8 cellular contexts compared by ENCODE assay signal in the genomic region with DNA sequence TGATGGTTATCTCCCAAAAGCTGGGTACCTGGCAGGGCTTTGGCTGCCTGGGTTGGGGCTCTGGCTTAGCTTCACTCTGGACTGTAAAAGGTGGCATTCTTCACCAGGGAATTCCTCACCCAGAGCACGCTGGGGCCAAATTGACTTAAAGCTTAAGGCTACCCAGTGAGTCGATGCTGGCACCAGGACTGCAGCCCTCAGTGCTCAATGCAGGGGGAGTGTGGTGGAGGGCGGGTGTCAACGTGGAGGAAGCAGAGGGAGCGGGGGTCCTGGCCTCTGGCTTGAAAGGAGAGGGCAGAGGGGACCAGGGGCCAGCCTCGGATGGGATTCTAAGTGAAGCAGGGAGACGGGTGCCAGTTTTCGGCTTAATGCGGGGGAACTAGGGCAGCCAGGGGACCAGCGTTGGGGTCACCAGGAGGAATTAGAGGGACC. TPM values are rescaled to one million over a fixed set of nuclear protein-coding genes. Genes with fewer than 3 reads are reported as not detected.
DNase-seq lines count a peak whose midpoint lies in the region; ATAC-seq, FAIRE-seq and TF ChIP-seq lines count a peak whose summit lies in the region.

No MANE protein-coding gene starts in this region.

- H3K4me1 ChIP-seq in OCI-LY7 (ENCODE audit: insufficient read depth, low read length, poor library complexity, severe bottlenecking), result peaks cover 15% of the 10 kb centered on the region
- H3K4me1 ChIP-seq in ovary (ENCODE audit: insufficient read depth), result peaks cover under 1% of the 10 kb centered on the region

- peak overlapping the region; percentile 84 for H3K4me2 ChIP-seq in OCI-LY7 (ENCODE audit: low read length)

- WGBS in ovary, 3 donors, result 32 to 72% (median 44%) methylated on average over 10 of the region's 10 CpGs

- H3K9me2 ChIP-seq in OCI-LY7 (ENCODE audit: insufficient read depth, low read length), result no peaks in the 10 kb centered on the region

- H3K27ac ChIP-seq in OCI-LY7 (ENCODE audit: low read depth, low read length, poor library complexity, severe bottlenecking), result no peak overlapping the region
- peak overlapping the region in 1 of 2 donors; percentile 64 for H3K27ac ChIP-seq in ovary

- H3K9me3 ChIP-seq in OCI-LY7 (ENCODE audit: low read length) (no peaks in the 10 kb centered on the region), ovary (no peaks in the 10 kb centered on the region)

- ATAC-seq in HG03108 (IDR thresholded peaks at IDR 0.05; ENCODE audit: unreplicated experiment) (no peak), GM21367 (IDR thresholded peaks at IDR 0.05; ENCODE audit: unreplicated experiment) (no peak)

- no peak for TF ChIP-seq CTCF in GM12865 (IDR thresholded peaks at IDR 0.05; ENCODE audit: insufficient read depth, low read depth, low read length, missing control alignments)
- TF ChIP-seq CTCF in OCI-LY7 (conservative IDR thresholded peaks at IDR 0.05; ENCODE audit: low read length), result no peak
- TF ChIP-seq CTCF in epithelial cell of esophagus (IDR thresholded peaks at IDR 0.05; ENCODE audit: insufficient read depth, low read depth, low read length, missing control alignments), result no peak
- no peak for TF ChIP-seq CTCF in ovary (IDR thresholded peaks at IDR 0.05)

- intact Hi-C loops in OCI-LY7 (cut with micrococcal nuclease; ENCODE audit: unreplicated experiment), result no loop called here
- intact Hi-C loops in ovary (cut with DNase I), result no loop called here

- CTCF ChIA-PET in OCI-LY7 (lab: Charles Lee; ENCODE audit: unreplicated experiment), result no interaction called here

- POLR2A ChIA-PET in OCI-LY7 (lab: Charles Lee), result interaction anchor here (0.6 kb wide), 1 partner anchor 40 kb away, joined by 3 read pairs; no protein-coding TSS in a partner anchor

- DNase-seq in GM12865 (ENCODE audit: low read depth) (no peak), OCI-LY7 (ENCODE audit: low spot score) (no peak), epithelial cell of esophagus (ENCODE audit: low read depth) (no peak), ovary (no peak), epidermal melanocyte (ENCODE audit: insufficient read length, low spot score) (no peak), RCC 7860 (ENCODE audit: low spot score) (no peak)

- H3K79me2 ChIP-seq in OCI-LY7 (ENCODE audit: insufficient read depth, low read depth, low read length), result peaks cover 7% of the 10 kb centered on the region; the same call in 1 of the 2 replicates

- no peaks in the 10 kb centered on the region for H4K20me1 ChIP-seq in OCI-LY7 (ENCODE audit: insufficient read depth, low read length)

- FAIRE-seq in RCC 7860 (lab: Jason Lieb, UNC), result no peak

- H3K36me3 ChIP-seq in OCI-LY7 (ENCODE audit: insufficient read depth, low read length) (peaks cover 26% of the 10 kb centered on the region; the same call in 1 of the 2 replicates), ovary (no peaks in the 10 kb centered on the region)

- H3K4me3 ChIP-seq in GM12865 (ENCODE audit: low read depth, low read length) (peak overlapping the region; percentile 10), OCI-LY7 (ENCODE audit: low read depth, low read length, poor library complexity, severe bottlenecking) (peak overlapping the region; percentile 69), epithelial cell of esophagus (ENCODE audit: low read length) (peak overlapping the region; percentile 11), ovary (peak overlapping the region; percentile 47)

- H2AFZ ChIP-seq in OCI-LY7 (ENCODE audit: low read length), result no peak overlapping the region

- no peak for TF ChIP-seq POLR2A in ovary (IDR thresholded peaks at IDR 0.05)

- no peaks in the 10 kb centered on the region for H3K27me3 ChIP-seq in ovary

- no TSS peak for BruUV-seq in OCI-LY7 (replicated peaks; lab: Mats Ljungman, UMichigan)

- no peak for TF ChIP-seq EP300 in ovary (IDR thresholded peaks at IDR 0.05)

RNA-seq across cellular contexts. Expression of gene FAM50A, which starts 0.4 kb away (rescaled TPM):
- total RNA-seq in OCI-LY7 (2014; rRNA removed; shearing (Covaris generic)), result 28.1 and 30.8 TPM in 2 replicates
- total RNA-seq in OCI-LY7 (2022) (49.0 and 55.1 TPM in 2 replicates), ovary (10 to 100 TPM; 21.3 to 48.9 (median 34.3) TPM)
- 10 to 100 TPM; 41.4 to 42.8 TPM for polyA plus RNA-seq in ovary

RNA-seq across cellular contexts. Expression of gene GDI1, which starts 6.5 kb away (rescaled TPM):
- 101 and 103 TPM in 2 replicates for total RNA-seq in OCI-LY7 (2014; rRNA removed; shearing (Covaris generic))
- total RNA-seq in OCI-LY7 (2022) (76.6 and 93.6 TPM in 2 replicates), ovary (100 to 1,000 TPM in 5 of 7 donors, 10 to 100 TPM in 2; 72.8 to 188 (median 139) TPM)
- polyA plus RNA-seq in ovary, result 100 to 1,000 TPM; 113 to 116 TPM

RNA-seq across cellular contexts. Expression of gene PLXNA3, which starts 14.6 kb away (rescaled TPM):
- 0.28 and 5.6 TPM in 2 replicates for total RNA-seq in OCI-LY7 (2014; rRNA removed; shearing (Covaris generic))
- total RNA-seq in OCI-LY7 (2022), result 5.2 and 8.0 TPM in 2 replicates
- total RNA-seq in ovary, result 100 to 1,000 TPM in 1 of 7 donors, 10 to 100 TPM in 5, 1 to 10 TPM in 1; 9.5 to 118 (median 50.9) TPM
- polyA plus RNA-seq in ovary, result 10 to 100 TPM; 11.0 to 17.0 TPM

RNA-seq across cellular contexts. Expression of gene ATP6AP1, which starts 15.0 kb away (rescaled TPM):
- total RNA-seq in OCI-LY7 (2014; rRNA removed; shearing (Covaris generic)), result 22.2 and 26.4 TPM in 2 replicates
- total RNA-seq in OCI-LY7 (2022), result 37.4 and 39.5 TPM in 2 replicates
- total RNA-seq in ovary, result 10 to 100 TPM; 29.6 to 75.9 (median 58.1) TPM
- polyA plus RNA-seq in ovary, result 10 to 100 TPM; 75.2 to 77.8 TPM

RNA-seq across cellular contexts. Expression of gene TAFAZZIN, which starts 32.2 kb away (rescaled TPM):
- total RNA-seq in OCI-LY7 (2014; rRNA removed; shearing (Covaris generic)), result 74.2 and 94.5 TPM in 2 replicates
- total RNA-seq in OCI-LY7 (2022) (85.3 and 104 TPM in 2 replicates), ovary (10 to 100 TPM; 31.3 to 62.1 (median 37.9) TPM)
- polyA plus RNA-seq in ovary, result 10 to 100 TPM in 1 of 2 donors, 1 to 10 TPM in 1; 7.9 to 33.1 TPM

Comparison
In these comparisons a context has a peak if more than half of its experiments do, and no peak if none do; other contexts are left out.
1. H3K4me3 ChIP-seq: peak in every context shown above with its lines; median percentile 69 in OCI-LY7; 47 in ovary; 11 in epithelial cell of esophagus; 10 in GM12865.